ENCODE assay signal across 8 cellular contexts in genomic region chr7:6589829-6590644, GRCh38. TPM values are rescaled to one million over a fixed set of nuclear protein-coding genes. Genes with fewer than 3 reads are reported as not detected.
DNase-seq lines count a peak whose midpoint lies in the region; ATAC-seq and TF ChIP-seq lines count a peak whose summit lies in the region.

Gene INTS15, plus strand, starts transcription at chr7:6590021. Its CDS starts 263 bp downstream, at chr7:6590284.

- intact Hi-C loops in left colon (cut with DNase I, micrococcal nuclease), result no loop called here

- DNase-seq in AG09319 (ENCODE audit: extremely low read depth, low read depth) (peak; percentile 40), NCI-H226 (peak; percentile 91), choroid plexus epithelial cell (ENCODE audit: low read depth) (peak; percentile 84), left colon (peak; percentile 55 to 86)
- DNase-seq in activated CD4-positive, alpha-beta T cell treated with anti-CD3 and anti-CD28 coated beads for 24 hours (ENCODE audit: low read depth in 2 of 2), result peak; percentile 67 to 74
- peak; percentile 72 for DNase-seq in stimulated activated CD4-positive, alpha-beta T cell treated with anti-CD3 and anti-CD28 coated beads, Interleukin-1b, Interleukin-23, amount 100 ng/mL, for 48 hours

- TF ChIP-seq CTCF in AG09319 (IDR thresholded peaks at IDR 0.05; ENCODE audit: low read depth, low read length) (peak; percentile 36), choroid plexus epithelial cell (conservative IDR thresholded peaks at IDR 0.05; ENCODE audit: low read depth, low read length) (peak; percentile 39)

- ATAC-seq in GM18867 (IDR thresholded peaks at IDR 0.05; ENCODE audit: unreplicated experiment) (peak; percentile 86), HG03097 (IDR thresholded peaks at IDR 0.05; ENCODE audit: low FRiP score, unreplicated experiment) (peak; percentile 83), left colon (peak; percentile 87)

- peak within 1 kb of the TSS; percentile 94 for H3K4me3 ChIP-seq in choroid plexus epithelial cell (ENCODE audit: low read depth, low read length)

RNA-seq across cellular contexts. Expression of gene INTS15, which starts in this region (rescaled TPM):
- total RNA-seq in left colon, result 10 to 100 TPM; 22.5 to 24.4 TPM

Comparison
In these comparisons a context has a peak if more than half of its experiments do, and no peak if none do; other contexts are left out.
1. Peak in every context shown above with its lines: DNase-seq, ATAC-seq and H3K4me3 ChIP-seq.
2. DNase-seq: peak in every context shown above with its lines; median percentile 91 in NCI-H226; 84 in choroid plexus epithelial cell; 72 in stimulated activated CD4-positive, alpha-beta T cell treated with anti-CD3 and anti-CD28 coated beads, Interleukin-1b, Interleukin-23, amount 100 ng/mL, for 48 hours; 70 in activated CD4-positive, alpha-beta T cell treated with anti-CD3 and anti-CD28 coated beads for 24 hours; 70 in left colon; 40 in AG09319.